In genomic region chr21:31180256-31181088, GRCh38 we compare ENCODE assay signal across 8 cellular contexts.
DNase-seq lines count a peak whose midpoint lies in the region; ATAC-seq and TF ChIP-seq lines count a peak whose summit lies in the region.

No MANE protein-coding gene starts in this region.

- H3K27ac ChIP-seq in Peyer's patch, result no peak overlapping the region

- H3K27me3 Mint-ChIP-seq in HFFc6 (ENCODE audit: insufficient read depth), result peaks cover 3% of the 10 kb centered on the region; the same call in 1 of the 2 replicates

- ATAC-seq in GM19351 (IDR thresholded peaks at IDR 0.05; ENCODE audit: unreplicated experiment), result no peak

- H3K9me3 Mint-ChIP-seq in HFFc6, result peaks cover 9% of the 10 kb centered on the region; the same call in 1 of the 2 replicates

- no peaks in the 10 kb centered on the region for H3K27me3 ChIP-seq in Peyer's patch

- no peak overlapping the region for H3K4me3 ChIP-seq in Peyer's patch

- no peak overlapping the region for H3K27ac Mint-ChIP-seq in HFFc6

- TF ChIP-seq CTCF in HFFc6 (IDR thresholded peaks at IDR 0.05) (peak; percentile 72), Peyer's patch (IDR thresholded peaks at IDR 0.05) (peak in 4 of 6 experiments; percentile 11 to 43 (median 43))

- peaks cover 0 to 4% (median 0%) of the 10 kb centered on the region in 4 donors for H3K4me1 ChIP-seq in Peyer's patch

- DNase-seq in DMS114 treated with DMSO at 0.1 percent for 48 hours (lab: John Stamatoyannopoulos, UW; ENCODE audit: unreplicated experiment) (peak; percentile 30), HFFc6 (peak; percentile 3), Peyer's patch (no peak), cerebellum (ENCODE audit: low spot score) (peak; percentile 65), lung microvascular endothelial cell (ENCODE audit: low read depth in 2 of 2) (peak; percentile 54 to 56), GOT3 (lab: John Stamatoyannopoulos, UW) (no peak)
- DNase-seq in activated CD4-positive, alpha-beta T cell treated with anti-CD3 and anti-CD28 coated beads for 1 hour, result no peak

- H3K4me3 Mint-ChIP-seq in HFFc6, result no peak overlapping the region

- H3K4me1 Mint-ChIP-seq in HFFc6 (ENCODE audit: low read depth), result no peaks in the 10 kb centered on the region

- H3K36me3 Mint-ChIP-seq in HFFc6 (ENCODE audit: low read depth), result no peaks in the 10 kb centered on the region

- H3K36me3 ChIP-seq in Peyer's patch, result no peaks in the 10 kb centered on the region

- no peak for TF ChIP-seq POLR2A in Peyer's patch (IDR thresholded peaks at IDR 0.05)

- no peaks in the 10 kb centered on the region for H3K9me3 ChIP-seq in Peyer's patch

Comparison
In these comparisons a context has a peak if more than half of its experiments do, and no peak if none do; other contexts are left out.
1. DNase-seq: peak in DMS114 treated with DMSO at 0.1 percent for 48 hours (single experiment), HFFc6 (single experiment), cerebellum (single experiment) and lung microvascular endothelial cell (2 of 2); none in Peyer's patch (0 of 3), GOT3 (single experiment) and activated CD4-positive, alpha-beta T cell treated with anti-CD3 and anti-CD28 coated beads for 1 hour (single experiment).